ENCODE assay signal across 10 cellular contexts in genomic region chr9:113591899-113592625, GRCh38.
A peak's percentile ranks its signal among the peaks of the same experiment; 100 is the strongest.
DNase-seq lines count a peak whose midpoint lies in the region; ATAC-seq, FAIRE-seq and TF ChIP-seq lines count a peak whose summit lies in the region.
"Had no signal": no experiment of that assay in that cellular context is flagged by ENCODE, and none has a peak within 500 bp of the region (broad histone marks: within the 10 kb centered on the region; RNA-seq: fewer than 3 reads in every experiment).

No MANE protein-coding gene starts in this region.

- H3K27ac Mint-ChIP-seq in CD8-positive, alpha-beta memory T cell, result peak overlapping the region in 6 of 8 donors; percentile 43 to 73 (median 54)
- peak overlapping the region in 2 of 3 experiments; percentile 46 to 66; a peak in 2 of 7 replicates for H3K27ac Mint-ChIP-seq in H9

- DNase-seq in CD8-positive, alpha-beta memory T cell, result no peak
- DNase-seq in H9, result no peak
- DNase-seq in GM12878 (ENCODE audit: low read depth, low spot score), result no peak
- DNase-seq in omental fat pad (ENCODE audit: low spot score), result no peak
- DNase-seq in hepatic stellate cell (ENCODE audit: low spot score), result no peak
- DNase-seq in retina, result no peak
- DNase-seq in midbrain (lab: John Stamatoyannopoulos, UW), result no peak

- BruUV-seq in GM12878 (replicated peaks; lab: Mats Ljungman, UMichigan), result no TSS peak

- no peak; the same call in 1 of the 2 replicates for TF ChIP-seq POLR2A in GM12878 (IDR thresholded peaks at IDR 0.05; ENCODE audit: low read depth, low read length)

- no peak overlapping the region for H4K91ac ChIP-seq in H9 (ENCODE audit: insufficient read length, low read depth, low read length)

- H3K36me3 Mint-ChIP-seq in CD8-positive, alpha-beta memory T cell, result peaks cover 0 to 60% (median 6%) of the 10 kb centered on the region in 3 donors
- H3K36me3 Mint-ChIP-seq in H9 (ENCODE audit: insufficient read depth in 1 of 3, low read depth in 3 of 3), result peaks cover 17 to 20% (median 17%) of the 10 kb centered on the region in 3 experiments; a peak in 6 of 7 replicates

- peak; percentile 2; the same call in 2 of the 3 replicates for ATAC-seq in GM12878
- ATAC-seq in omental fat pad (ENCODE audit: low FRiP score), result peak; percentile 3
- no peak for ATAC-seq in HG03139 (IDR thresholded peaks at IDR 0.05; ENCODE audit: unreplicated experiment)

- H3K79me2 ChIP-seq in H9 (ENCODE audit: insufficient read depth, low read length), result peaks cover 3% of the 10 kb centered on the region; the same call in 1 of the 2 replicates
- no peaks in the 10 kb centered on the region; the same call in 1 of the 2 replicates for H3K79me2 ChIP-seq in GM12878 (ENCODE audit: control insufficient read depth, insufficient read depth, low read length)

- peaks cover 11% of the 10 kb centered on the region for H3K23me2 ChIP-seq in H9 (ENCODE audit: insufficient read length, low read depth, low read length, poor library complexity, severe bottlenecking)

- no peak overlapping the region for H2AFZ ChIP-seq in H9 (ENCODE audit: low read length)
- H2AFZ ChIP-seq in GM12878 (ENCODE audit: control insufficient read depth, low read depth, low read length), result no peak overlapping the region

- H3K27me3 ChIP-seq in CD8-positive, alpha-beta memory T cell (ENCODE audit: insufficient read depth, low read length, poor library complexity, severe bottlenecking), result no peaks in the 10 kb centered on the region
- H3K27me3 ChIP-seq in H9 (ENCODE audit: insufficient read depth, low read length) (no peaks in the 10 kb centered on the region), GM12878 (replicated peaks in 1 of 2; ENCODE audit: control insufficient read depth in 2 of 2, insufficient read depth in 2 of 2, low read length in 1 of 2) (no peaks in the 10 kb centered on the region)
- H3K27me3 ChIP-seq: body of pancreas had no signal

- no peak overlapping the region for H4K8ac ChIP-seq in H9 (replicated peaks; ENCODE audit: insufficient read length, low read depth, low read length)

- no peak overlapping the region for H2BK15ac ChIP-seq in H9 (ENCODE audit: low read depth, low read length)

- H3K14ac ChIP-seq in H9 (ENCODE audit: insufficient read depth, low read length), result no peak overlapping the region

- POLR2A ChIA-PET in CD8-positive, alpha-beta memory T cell (lab: Charles Lee), result no interaction called here
- POLR2A ChIA-PET in GM12878 (lab: Charles Lee), result interaction anchor here (1.0 to 1.7 kb wide), 5 partner anchors 8 to 63 kb away, joined by 3 to 7 read pairs (median 5); no protein-coding TSS in a partner anchor

- no peak overlapping the region for H2BK20ac ChIP-seq in H9 (ENCODE audit: low read depth, low read length, poor library complexity, severe bottlenecking)

- H2BK12ac ChIP-seq in H9 (ENCODE audit: insufficient read length, low read depth, low read length), result no peak overlapping the region

- H4K20me1 ChIP-seq in H9 (ENCODE audit: control insufficient read depth, insufficient read depth, insufficient read length), result no peaks in the 10 kb centered on the region
- H4K20me1 ChIP-seq in GM12878 (ENCODE audit: control insufficient read depth, insufficient read depth), result no peaks in the 10 kb centered on the region; the same call in 1 of the 2 replicates

- H2AK5ac ChIP-seq in H9 (ENCODE audit: insufficient read length, low read length), result no peak overlapping the region

- intact Hi-C loops in GM12878 (cut with micrococcal nuclease; ENCODE audit: unreplicated experiment), result loop anchor here (1.0 kb wide), 1 partner anchor 63 kb away; no protein-coding TSS in a partner anchor

- no peak overlapping the region for H3K4ac ChIP-seq in H9 (ENCODE audit: low read depth, low read length)

- H3K4me2 ChIP-seq in H9 (ENCODE audit: insufficient read depth, insufficient read length, low read length) (no peak overlapping the region), GM12878 (ENCODE audit: control insufficient read depth, insufficient read depth) (no peak overlapping the region; the same call in 1 of the 2 replicates)

- no CpG with 5 or more reads among the region's 7 CpGs for WGBS in H9 (ENCODE audit: extremely low coverage, insufficient read length, low lambda C conversion rate)
- 84% methylated on average over 7 of the region's 7 CpGs for WGBS in GM12878 (ENCODE audit: insufficient coverage, insufficient replicate concordance, low lambda C conversion rate, missing lambda C conversion rate)

- H3K27ac ChIP-seq in CD8-positive, alpha-beta memory T cell (ENCODE audit: low read depth, low read length), result no peak overlapping the region
- no peak overlapping the region for H3K27ac ChIP-seq in H9 (ENCODE audit: insufficient read length, low read depth, low read length)
- H3K27ac ChIP-seq in GM12878 (ENCODE audit: control insufficient read depth, insufficient read depth), result no peak overlapping the region

- H3T11ph ChIP-seq in H9 (ENCODE audit: low read length), result no peak overlapping the region

- in situ Hi-C loops in GM12878 (cut with MboI), result no loop called here

- SMC1A ChIA-PET in GM12878 (lab: Charles Lee; ENCODE audit: uncharacterized antibody, unreplicated experiment), result interaction anchor here (0.7 to 12.4 kb wide), 22 partner anchors 8 to 317 kb away, joined by 3 to 270 read pairs (median 4); partner anchors contain the start of genes CDC26 and PRPF4

- no peak for TF ChIP-seq EP300 in GM12878 (IDR thresholded peaks at IDR 0.05; ENCODE audit: borderline replicate concordance in 1 of 2, control insufficient read depth in 1 of 2, low read depth in 2 of 2, low read length in 2 of 2)

- H3K9me3 ChIP-seq in CD8-positive, alpha-beta memory T cell (ENCODE audit: low read length), result no peaks in the 10 kb centered on the region
- H3K9me3 ChIP-seq in H9 (ENCODE audit: control insufficient read depth, low read depth, low read length) (no peaks in the 10 kb centered on the region), GM12878 (replicated peaks; ENCODE audit: control insufficient read depth, insufficient read depth, low read length) (no peaks in the 10 kb centered on the region)
- H3K9me3 ChIP-seq: body of pancreas had no signal

- no peak overlapping the region for H4K5ac ChIP-seq in H9 (ENCODE audit: insufficient read length, low read depth, low read length)

- FAIRE-seq in GM12878 (lab: Jason Lieb, UNC), result no peak

- no peaks in the 10 kb centered on the region for H3K9me3 Mint-ChIP-seq in CD8-positive, alpha-beta memory T cell
- no peaks in the 10 kb centered on the region for H3K9me3 Mint-ChIP-seq in H9

- no peaks in the 10 kb centered on the region for H3K27me3 Mint-ChIP-seq in CD8-positive, alpha-beta memory T cell
- no peaks in the 10 kb centered on the region for H3K27me3 Mint-ChIP-seq in H9 (ENCODE audit: low read depth)

- no peak overlapping the region for H2BK5ac ChIP-seq in H9 (ENCODE audit: insufficient read length, low read length)

- peaks cover 4% of the 10 kb centered on the region for H3K4me1 ChIP-seq in CD8-positive, alpha-beta memory T cell (ENCODE audit: insufficient read depth, low read length)
- H3K4me1 ChIP-seq in H9 (ENCODE audit: insufficient read depth, low read length) (peaks cover 5% of the 10 kb centered on the region), GM12878 (ENCODE audit: control insufficient read depth, insufficient read depth, low read length) (peaks cover 29% of the 10 kb centered on the region)

- no peak overlapping the region for H2BK120ac ChIP-seq in H9 (ENCODE audit: low read depth, low read length, poor library complexity, severe bottlenecking)

- no peak overlapping the region for H3K23ac ChIP-seq in H9 (ENCODE audit: insufficient read length, low read depth, low read length)

- TF ChIP-seq CTCF in H9 (conservative IDR thresholded peaks at IDR 0.05), result no peak
- no peak; a peak in 1 of 6 replicates for TF ChIP-seq CTCF in GM12878 (IDR thresholded peaks at IDR 0.05 in 2 of 3, conservative IDR thresholded peaks at IDR 0.05 in 1 of 3; ENCODE audit: control insufficient read depth in 2 of 3, extremely low read depth in 1 of 3, insufficient read depth in 1 of 3, low read depth in 3 of 3, low read length in 3 of 3)
- TF ChIP-seq CTCF in omental fat pad (IDR thresholded peaks at IDR 0.05), result no peak

- H3K4me3 ChIP-seq in CD8-positive, alpha-beta memory T cell (ENCODE audit: low read length), result no peak overlapping the region
- no peak overlapping the region for H3K4me3 ChIP-seq in GM12878
- H3K4me3 ChIP-seq: body of pancreas, SK-N-MC had no signal

- CTCF ChIA-PET in CD8-positive, alpha-beta memory T cell (lab: Charles Lee), result interaction anchor here (0.7 to 5.7 kb wide), 4 partner anchors 10 to 65 kb away, joined by 4 to 45 read pairs (median 8); no protein-coding TSS in a partner anchor
- CTCF ChIA-PET in GM12878 (lab: Yijun Ruan, JAX), result interaction anchor here (0.6 to 18.0 kb wide), 43 partner anchors 8 to 317 kb away, joined by 3 to 565 read pairs (median 5); partner anchors contain the start of genes ALAD, CDC26, HDHD3 and PRPF4

- no peak overlapping the region for H3K4me3 Mint-ChIP-seq in CD8-positive, alpha-beta memory T cell
- no peak overlapping the region for H3K4me3 Mint-ChIP-seq in H9

- TF ChIP-seq RAD21 in GM12878 (IDR thresholded peaks at IDR 0.05; ENCODE audit: insufficient read depth, low read depth, low read length), result no peak

- RAD21 ChIA-PET in GM12878 (lab: Charles Lee; ENCODE audit: unreplicated experiment), result interaction anchor here (0.6 to 11.4 kb wide), 25 partner anchors 10 to 410 kb away, joined by 3 to 290 read pairs (median 4); partner anchors contain the start of genes C9orf43, CDC26, POLE3 and PRPF4

- H3K56ac ChIP-seq in H9 (ENCODE audit: insufficient read length, low read depth, low read length), result no peak overlapping the region

- no peak overlapping the region for H3K9ac ChIP-seq in H9 (ENCODE audit: extremely low read depth, insufficient read length, low read length)
- H3K9ac ChIP-seq in GM12878 (ENCODE audit: control insufficient read depth, insufficient read depth, low read length), result no peak overlapping the region

- H3K36me3 ChIP-seq in CD8-positive, alpha-beta memory T cell (ENCODE audit: insufficient read depth, low read length), result no peaks in the 10 kb centered on the region
- H3K36me3 ChIP-seq in GM12878 (ENCODE audit: control insufficient read depth in 2 of 2, insufficient read depth in 2 of 2, low read length in 1 of 2), result peaks cover 12 to 24% of the 10 kb centered on the region in 2 experiments; a peak in 3 of 4 replicates

- H3K79me1 ChIP-seq in H9 (ENCODE audit: insufficient read depth, low read depth, low read length, poor library complexity, severe bottlenecking), result no peaks in the 10 kb centered on the region

- H3K18ac ChIP-seq in H9 (ENCODE audit: insufficient read length, low read depth, low read length), result no peak overlapping the region

- H3K4me1 Mint-ChIP-seq in CD8-positive, alpha-beta memory T cell, result peaks cover 14 to 29% (median 23%) of the 10 kb centered on the region in 3 donors
- H3K4me1 Mint-ChIP-seq in H9, result peaks cover 28 to 43% of the 10 kb centered on the region in 2 experiments

TF ChIP-seq in GM12878, 131 proteins besides CTCF, POLR2A, EP300 and RAD21 (continues in another document):
- TF ChIP-seq KAT2A (conservative IDR thresholded peaks at IDR 0.05; ENCODE audit: control insufficient read depth, low read depth, low read length), result no peak
- TF ChIP-seq BRCA1 (IDR thresholded peaks at IDR 0.05; ENCODE audit: low read depth, low read length), result no peak
- 0 out of 2 replicates have a peak, but pooled peaks have one; percentile 35 for TF ChIP-seq POLR2AphosphoS5 (IDR thresholded peaks at IDR 0.05; ENCODE audit: low read length)
